1 cellular context compared by ENCODE assay signal in genomic region chrX:11666180-11666579, GRCh38.
TF ChIP-seq lines count a peak whose summit lies in the region.

No MANE protein-coding gene starts in this region.

TF ChIP-seq in HepG2, 621 proteins besides CTCF, POLR2A, EP300 and RAD21:
- TF ChIP-seq TIGD3 (CRISPR knock-in tag; IDR thresholded peaks at IDR 0.05; ENCODE audit: borderline replicate concordance) (no peak), NFYC (CRISPR knock-in tag; IDR thresholded peaks at IDR 0.05) (no peak), PCBP1 (IDR thresholded peaks at IDR 0.05; ENCODE audit: borderline replicate concordance, low read depth, low read length) (no peak)
